In the genomic region with DNA sequence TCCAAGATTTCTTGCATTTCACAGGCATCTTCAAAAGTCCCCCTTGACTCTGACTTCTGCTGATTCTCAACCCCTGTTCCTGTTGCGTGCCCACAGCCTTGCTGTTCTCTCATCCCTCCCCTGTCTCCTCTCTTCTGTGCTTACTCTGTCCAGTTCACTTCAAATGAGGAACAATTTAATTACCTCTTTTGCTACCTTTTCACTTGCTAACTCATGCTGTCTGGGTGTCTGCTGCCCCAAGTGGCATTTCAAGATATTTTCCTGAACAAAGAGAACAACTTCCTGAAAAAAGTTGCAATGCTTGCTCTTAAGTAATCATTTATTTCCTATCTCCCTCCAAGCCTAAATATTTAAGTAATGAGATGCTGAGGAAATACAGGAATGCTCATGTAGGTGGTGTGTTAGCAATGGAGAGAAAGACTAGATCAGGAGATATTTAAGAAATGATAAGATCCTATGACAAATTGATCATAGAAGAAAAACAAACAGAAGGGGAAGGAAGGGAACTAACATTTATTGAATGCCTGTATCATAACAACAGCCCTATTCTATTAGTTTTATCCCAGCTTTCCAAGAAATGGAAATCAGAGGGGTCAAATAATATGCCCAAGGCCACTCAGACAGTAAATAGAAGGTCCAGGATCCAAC, we compare ENCODE assay signal across 10 cellular contexts. TPM values are rescaled to one million over a fixed set of nuclear protein-coding genes. Genes with fewer than 3 reads are reported as not detected.
DNase-seq lines count a peak whose midpoint lies in the region; ATAC-seq, FAIRE-seq and TF ChIP-seq lines count a peak whose summit lies in the region.
"Had no signal": no experiment of that assay in that cellular context is flagged by ENCODE, and none has a peak within 500 bp of the region (broad histone marks: within the 10 kb centered on the region; RNA-seq: fewer than 3 reads in every experiment).

No MANE protein-coding gene starts in this region.

- intact Hi-C loops in endothelial cell of umbilical vein (cut with micrococcal nuclease): loop anchor here (5.0 kb wide), 1 partner anchor 310 kb away; no protein-coding TSS in a partner anchor

- H3K9me3 ChIP-seq in SK-N-SH: no peaks in the 10 kb centered on the region
- H3K9me3 ChIP-seq in endothelial cell of umbilical vein (replicated peaks; ENCODE audit: control insufficient read depth, insufficient read depth, low read length): no peaks in the 10 kb centered on the region

- peaks cover 0 to 2% of the 10 kb centered on the region in 2 donors for H3K9me3 Mint-ChIP-seq in stimulated activated naive B cell treated with anti-CD40 and anti-IgM and Interleukin-4, amounts not matched to agents 10 μg/mL and 1 μg/mL and 100 μg/mL, for 72 hours

- no peaks in the 10 kb centered on the region for H3K9me2 ChIP-seq in SK-N-SH

- H3K36me3 ChIP-seq in SK-N-SH (replicated peaks in 1 of 2; ENCODE audit: control insufficient read depth in 1 of 2, insufficient read depth in 2 of 2, low read length in 1 of 2) (no peaks in the 10 kb centered on the region), endothelial cell of umbilical vein (ENCODE audit: control insufficient read depth in 2 of 2, extremely low read depth in 1 of 2, insufficient read depth in 2 of 2, low read length in 2 of 2) (no peaks in the 10 kb centered on the region)

- H3K27ac ChIP-seq in SK-N-SH (ENCODE audit: low read depth in 2 of 2, low read length in 1 of 2): no peak overlapping the region
- no peak overlapping the region for H3K27ac ChIP-seq in endothelial cell of umbilical vein (ENCODE audit: insufficient read depth, low read depth, low read length)

- FAIRE-seq in endothelial cell of umbilical vein (lab: Jason Lieb, UNC): peak; percentile 46

- no peaks in the 10 kb centered on the region for H3K27me3 ChIP-seq in SK-N-SH (ENCODE audit: insufficient read depth)
- H3K27me3 ChIP-seq in endothelial cell of umbilical vein (ENCODE audit: control insufficient read depth in 2 of 2, insufficient read depth in 2 of 2, low read length in 2 of 2): no peaks in the 10 kb centered on the region

- peak; percentile 39; the same call in 1 of the 2 replicates for TF ChIP-seq RAD21 in SK-N-SH (IDR thresholded peaks at IDR 0.05; ENCODE audit: low read length)

- H3K9me1 ChIP-seq in endothelial cell of umbilical vein (replicated peaks; ENCODE audit: control insufficient read depth, extremely low read depth, insufficient read depth, low read length): no peaks in the 10 kb centered on the region

- CTCF ChIA-PET in SK-N-SH (lab: Yijun Ruan, JAX) (interaction anchor here (0.8 to 1.7 kb wide), 9 partner anchors 9 to 94 kb away, joined by 3 to 7 read pairs (median 3); no protein-coding TSS in a partner anchor), endothelial cell of umbilical vein (lab: Charles Lee) (no interaction called here)

- no peak overlapping the region for H3K4me3 ChIP-seq in SK-N-SH (ENCODE audit: low read depth in 2 of 2, low read length in 1 of 2)
- H3K4me3 ChIP-seq in endothelial cell of umbilical vein (replicated peaks in 1 of 3; ENCODE audit: insufficient read depth in 1 of 3, low read depth in 1 of 3, low read length in 3 of 3): no peak overlapping the region

- no peak for TF ChIP-seq EP300 in SK-N-SH (IDR thresholded peaks at IDR 0.05; ENCODE audit: borderline replicate concordance in 1 of 2, low read depth in 1 of 2, low read length in 1 of 2)

- ATAC-seq in SK-N-SH treated with all-trans-retinoic acid at 6 μM for 48 hours: no peak
- peak; percentile 45 to 63 for ATAC-seq in stimulated activated naive B cell treated with anti-CD40 and anti-IgM and Interleukin-4, amounts not matched to agents 10 μg/mL and 1 μg/mL and 100 μg/mL, for 72 hours (replicated peaks)

- H3K4me1 ChIP-seq in SK-N-SH (ENCODE audit: control insufficient read depth in 1 of 2, insufficient read depth in 2 of 2, low read depth in 1 of 2, low read length in 1 of 2) (peaks cover 0 to 2% of the 10 kb centered on the region in 2 experiments; a peak in 1 of 4 replicates), endothelial cell of umbilical vein (ENCODE audit: control insufficient read depth, extremely low read depth, insufficient read depth, low read length) (no peaks in the 10 kb centered on the region)

- H3K27me3 Mint-ChIP-seq in stimulated activated naive B cell treated with anti-CD40 and anti-IgM and Interleukin-4, amounts not matched to agents 10 μg/mL and 1 μg/mL and 100 μg/mL, for 72 hours: peaks cover 35 to 36% of the 10 kb centered on the region in 2 donors

- H4K20me1 ChIP-seq in SK-N-SH (ENCODE audit: insufficient read depth) (no peaks in the 10 kb centered on the region), endothelial cell of umbilical vein (replicated peaks; ENCODE audit: control insufficient read depth, extremely low read depth, insufficient read depth, low read length) (no peaks in the 10 kb centered on the region)

- no peak overlapping the region for H3K4me2 ChIP-seq in SK-N-SH
- no peak overlapping the region for H3K4me2 ChIP-seq in endothelial cell of umbilical vein (ENCODE audit: insufficient read depth, low read length)

- H2AFZ ChIP-seq in SK-N-SH (ENCODE audit: low read depth) (no peak overlapping the region), endothelial cell of umbilical vein (ENCODE audit: low read depth, low read length) (no peak overlapping the region)

- H3K4me1 Mint-ChIP-seq in stimulated activated naive B cell treated with anti-CD40 and anti-IgM and Interleukin-4, amounts not matched to agents 10 μg/mL and 1 μg/mL and 100 μg/mL, for 72 hours: peaks cover 0 to 2% of the 10 kb centered on the region in 2 donors

- H3K9ac ChIP-seq in SK-N-SH (no peak overlapping the region), endothelial cell of umbilical vein (replicated peaks; ENCODE audit: extremely low read depth, insufficient read depth, low read length) (no peak overlapping the region)

- dilution Hi-C loops in endothelial cell of umbilical vein (cut with MboI; ENCODE audit: extremely low pct_ligation_motif_present, low sequenced_read_pairs): no loop called here

- H3K79me2 ChIP-seq in SK-N-SH (ENCODE audit: insufficient read depth): no peaks in the 10 kb centered on the region
- H3K79me2 ChIP-seq in endothelial cell of umbilical vein (ENCODE audit: control insufficient read depth, insufficient read depth, low read length): no peaks in the 10 kb centered on the region

- POLR2A ChIA-PET in SK-N-SH (lab: Yijun Ruan, JAX) (no interaction called here), endothelial cell of umbilical vein (lab: Charles Lee) (no interaction called here)

- TF ChIP-seq POLR2A in endothelial cell of umbilical vein (IDR thresholded peaks at IDR 0.05; ENCODE audit: low read depth, low read length): no peak

- TF ChIP-seq CTCF in SK-N-SH (IDR thresholded peaks at IDR 0.05) (peak; percentile 43), endothelial cell of umbilical vein (IDR thresholded peaks at IDR 0.05; ENCODE audit: extremely low read depth in 1 of 2, insufficient read depth in 1 of 2, low read depth in 1 of 2, low read length in 2 of 2) (peak in 1 of 2 donors; percentile 14)

- BruUV-seq in endothelial cell of umbilical vein (replicated peaks; lab: Mats Ljungman, UMichigan): no TSS peak

- no peaks in the 10 kb centered on the region for H3F3A ChIP-seq in SK-N-SH (replicated peaks; ENCODE audit: insufficient read depth)

- no peaks in the 10 kb centered on the region for H3K36me3 Mint-ChIP-seq in stimulated activated naive B cell treated with anti-CD40 and anti-IgM and Interleukin-4, amounts not matched to agents 10 μg/mL and 1 μg/mL and 100 μg/mL, for 72 hours

- H3K27ac Mint-ChIP-seq in stimulated activated naive B cell treated with anti-CD40 and anti-IgM and Interleukin-4, amounts not matched to agents 10 μg/mL and 1 μg/mL and 100 μg/mL, for 72 hours: no peak overlapping the region

- DNase-seq in SK-N-SH: no peak
- peak; percentile 70 for DNase-seq in NCI-H69 (lab: John Stamatoyannopoulos, UW)
- peak; percentile 3 for DNase-seq in endothelial cell of umbilical vein (ENCODE audit: low read depth, low spot score)
- no peak for DNase-seq in stimulated activated naive B cell treated with anti-CD40 and anti-IgM and Interleukin-4, amounts not matched to agents 10 μg/mL and 1 μg/mL and 100 μg/mL, for 72 hours
- no peak for DNase-seq in ecto neural progenitor cell (ENCODE audit: low spot score)
- DNase-seq in activated CD8-positive, alpha-beta memory T cell treated with anti-CD3 and anti-CD28 coated beads, Interleukin-2, amount 50 U/mL, for 4 hours: no peak
- no peak for DNase-seq in NCI-H1105 (lab: John Stamatoyannopoulos, UW)
- DNase-seq: activated CD8-positive, alpha-beta memory T cell treated with anti-CD3 and anti-CD28 coated beads for 24 hours; DMS79 treated with DMSO at 0.1 percent for 48 hours had no signal

- no peak overlapping the region for H3K4me3 Mint-ChIP-seq in stimulated activated naive B cell treated with anti-CD40 and anti-IgM and Interleukin-4, amounts not matched to agents 10 μg/mL and 1 μg/mL and 100 μg/mL, for 72 hours

- WGBS in SK-N-SH (ENCODE audit: low lambda C conversion rate): 12% methylated on average over 1 of the region's 1 CpG

TF ChIP-seq in SK-N-SH, 30 proteins besides CTCF, POLR2A, EP300 and RAD21 (continues in another document):
- TF ChIP-seq SMC3 (IDR thresholded peaks at IDR 0.05; ENCODE audit: low read depth, low read length): no peak
- no peak for TF ChIP-seq SIN3A (IDR thresholded peaks at IDR 0.05; ENCODE audit: borderline replicate concordance, low read depth, low read length)
- no peak for TF ChIP-seq MEF2A (IDR thresholded peaks at IDR 0.05; ENCODE audit: borderline replicate concordance, low read depth)

TF ChIP-seq in SK-N-SH treated with all-trans-retinoic acid at 6 μM for 48 hours, 23 proteins besides CTCF, POLR2A, EP300 and RAD21 (continues in another document):
- TF ChIP-seq TCF4 (CRISPR knock-in tag; IDR thresholded peaks at IDR 0.05; ENCODE audit: borderline replicate concordance): no peak

TF ChIP-seq in endothelial cell of umbilical vein, 7 proteins besides CTCF, POLR2A, EP300 and RAD21 (continues in another document):
- TF ChIP-seq MYC (IDR thresholded peaks at IDR 0.05; ENCODE audit: low read depth, low read length) (no peak), JUN (IDR thresholded peaks at IDR 0.05; ENCODE audit: borderline replicate concordance, insufficient read depth, insufficient read length, low read depth) (no peak), POLR2AphosphoS5 (IDR thresholded peaks at IDR 0.05; ENCODE audit: insufficient read depth, low read depth, low read length) (no peak)

RNA-seq across cellular contexts. Expression of gene SV2B, which starts 42.2 kb away (rescaled TPM):
- polyA plus RNA-seq in SK-N-SH (2012; rRNA removed) (not detected in 2 replicates), endothelial cell of umbilical vein (not detected in 2 replicates)
- polyA plus RNA-seq in SK-N-SH (2012; cell fraction: cytosol; rRNA removed): not detected in 2 replicates
- polyA plus RNA-seq in SK-N-SH (2012; cell fraction: nucleus; rRNA removed): not detected in 2 replicates
- not detected in 2 replicates for total RNA-seq in endothelial cell of umbilical vein
- not detected in 2 replicates for polyA plus RNA-seq in endothelial cell of umbilical vein (2011; cell fraction: cytosol; rRNA removed)
- not detected in 2 replicates for polyA plus RNA-seq in endothelial cell of umbilical vein (2011; cell fraction: nucleus; rRNA removed)
- not detected in 2 replicates for polyA plus RNA-seq in endothelial cell of umbilical vein (2012)
- not detected in 2 replicates for polyA minus RNA-seq in endothelial cell of umbilical vein
- 0.82 TPM for polyA minus RNA-seq in endothelial cell of umbilical vein (2011; cell fraction: cytosol; rRNA and poly(A)+ RNA removed)
- polyA minus RNA-seq in endothelial cell of umbilical vein (2011; cell fraction: nucleus; rRNA and poly(A)+ RNA removed): not detected in 2 replicates

Comparison
In these comparisons a context has a peak if more than half of its experiments do, and no peak if none do; other contexts are left out.
1. DNase-seq: peak in NCI-H69 (single experiment) and endothelial cell of umbilical vein (single experiment); none in SK-N-SH (single experiment), stimulated activated naive B cell treated with anti-CD40 and anti-IgM and Interleukin-4, amounts not matched to agents 10 μg/mL and 1 μg/mL and 100 μg/mL, for 72 hours (single experiment), ecto neural progenitor cell (single experiment), activated CD8-positive, alpha-beta memory T cell treated with anti-CD3 and anti-CD28 coated beads, Interleukin-2, amount 50 U/mL, for 4 hours (single experiment) and NCI-H1105 (single experiment).